ENCODE assay signal across 13 cellular contexts in the genomic region with DNA sequence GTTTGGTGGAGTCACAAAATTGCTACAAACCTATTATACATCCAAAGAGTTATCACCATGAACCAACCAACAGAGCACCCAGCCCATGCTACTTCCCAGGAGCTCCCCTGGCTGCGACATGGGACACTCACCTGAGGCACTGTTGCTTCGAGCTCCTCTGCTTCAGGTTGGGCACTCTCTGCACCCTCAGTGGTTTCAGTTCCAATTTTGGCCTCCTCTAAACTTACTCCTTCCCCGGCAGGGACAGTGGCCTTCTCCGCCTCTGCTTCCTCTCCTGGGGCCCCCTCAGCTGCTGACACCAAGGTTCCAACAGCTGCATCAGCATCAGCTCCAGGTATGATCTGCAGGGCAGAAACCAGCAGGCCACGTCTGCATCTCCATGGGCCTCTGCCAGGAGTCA.
A peak's percentile ranks its signal among the peaks of the same experiment; 100 is the strongest.
DNase-seq lines count a peak whose midpoint lies in the region; ATAC-seq and TF ChIP-seq lines count a peak whose summit lies in the region.
"Had no signal": no experiment of that assay in that cellular context is flagged by ENCODE, and none has a peak within 500 bp of the region (broad histone marks: within the 10 kb centered on the region; RNA-seq: fewer than 3 reads in every experiment).

No MANE protein-coding gene starts in this region.

- no peak for TF ChIP-seq EP300 in tibial nerve (IDR thresholded peaks at IDR 0.05)

- ATAC-seq in GM19395 (IDR thresholded peaks at IDR 0.05; ENCODE audit: unreplicated experiment) (peak; percentile 69), HG02623 (IDR thresholded peaks at IDR 0.05; ENCODE audit: unreplicated experiment) (peak; percentile 81), HG03469 (IDR thresholded peaks at IDR 0.05; ENCODE audit: unreplicated experiment) (peak; percentile 56), right lobe of liver (no peak), HG03039 (IDR thresholded peaks at IDR 0.05; ENCODE audit: unreplicated experiment) (no peak)

- TF ChIP-seq POLR2A in tibial nerve (IDR thresholded peaks at IDR 0.05) (no peak), right lobe of liver (IDR thresholded peaks at IDR 0.05) (no peak)

- intact Hi-C loops in right lobe of liver (cut with DNase I): no loop called here

- CTCF ChIA-PET in GM10248 (lab: Yijun Ruan, JAX): interaction anchor here (1.0 to 1.4 kb wide), 6 partner anchors 8 to 266 kb away, joined by 3 to 5 read pairs (median 3); no protein-coding TSS in a partner anchor

- H3K4me3 ChIP-seq in tibial nerve (no peak overlapping the region), right lobe of liver (no peak overlapping the region)
- H3K4me3 ChIP-seq: esophagus muscularis mucosa had no signal

- DNase-seq in GM10248 (ENCODE audit: extremely low spot score) (peak; percentile 43), tibial nerve (ENCODE audit: low spot score in 2 of 2) (no peak), right lobe of liver (no peak), SHP77 treated with DMSO at 0.1 percent for 48 hours (lab: John Stamatoyannopoulos, UW) (no peak)
- DNase-seq: amygdala, NCI-H2029 treated with DMSO at 0.1 percent for 48 hours, NCI-H748 treated with DMSO at 0.1 percent for 48 hours had no signal

- no peaks in the 10 kb centered on the region for H3K27me3 ChIP-seq in tibial nerve
- no peaks in the 10 kb centered on the region for H3K27me3 ChIP-seq in right lobe of liver
- H3K27me3 ChIP-seq: esophagus muscularis mucosa had no signal

- POLR2A ChIA-PET in GM10248 (lab: Yijun Ruan, JAX): no interaction called here

- no peak for TF ChIP-seq CTCF in GM10248 (IDR thresholded peaks at IDR 0.05; ENCODE audit: control extremely low read depth, extremely low read depth, low read depth, missing control alignments)
- TF ChIP-seq CTCF in tibial nerve (IDR thresholded peaks at IDR 0.05): no peak
- no peak for TF ChIP-seq CTCF in right lobe of liver (IDR thresholded peaks at IDR 0.05)

- H3K9me3 ChIP-seq in tibial nerve: no peaks in the 10 kb centered on the region
- H3K9me3 ChIP-seq in right lobe of liver: no peaks in the 10 kb centered on the region
- H3K9me3 ChIP-seq: esophagus muscularis mucosa had no signal

- H3K27ac ChIP-seq in tibial nerve (no peak overlapping the region), right lobe of liver (no peak overlapping the region)
- H3K27ac ChIP-seq: esophagus muscularis mucosa, parathyroid adenoma had no signal

- no peaks in the 10 kb centered on the region for H3K36me3 ChIP-seq in tibial nerve
- H3K36me3 ChIP-seq in right lobe of liver: no peaks in the 10 kb centered on the region
- H3K36me3 ChIP-seq: esophagus muscularis mucosa had no signal

- 73 to 81% methylated on average over 5 of the region's 5 CpGs for WGBS in tibial nerve, 2 donors
- WGBS in right lobe of liver (ENCODE audit: insufficient coverage, low coverage, low lambda C conversion rate, missing lambda C conversion rate): 46% methylated on average over 5 of the region's 5 CpGs

- peaks cover 0 to 2% (median 0%) of the 10 kb centered on the region in 4 donors for H3K4me1 ChIP-seq in tibial nerve
- H3K4me1 ChIP-seq in right lobe of liver: peaks cover 0 to 1% (median 0%) of the 10 kb centered on the region in 4 donors
- H3K4me1 ChIP-seq: parathyroid adenoma had no signal

Comparison
In these comparisons a context has a peak if more than half of its experiments do, and no peak if none do; other contexts are left out.
1. ATAC-seq: peak in GM19395 (single experiment), HG02623 (single experiment) and HG03469 (single experiment); none in right lobe of liver (0 of 4) and HG03039 (single experiment).